In the genomic region with DNA sequence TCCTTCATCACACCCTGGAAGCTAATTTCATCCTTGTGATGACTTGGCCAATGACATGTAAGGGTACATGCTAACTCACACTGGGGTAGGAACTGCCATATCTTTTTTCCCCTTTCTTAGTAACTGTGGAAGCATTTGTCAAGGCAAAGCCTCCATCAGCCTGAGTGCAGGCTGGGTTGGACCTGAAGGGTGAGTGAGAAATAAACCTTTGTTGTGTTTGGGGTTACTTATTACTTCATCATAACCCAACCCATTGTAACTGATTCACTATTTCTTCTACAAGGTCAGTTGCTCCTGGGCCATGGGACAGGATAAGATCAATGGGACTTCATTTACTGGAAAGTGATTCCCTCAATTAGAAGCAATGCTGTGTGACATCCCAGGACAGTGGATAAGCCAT, we compare ENCODE assay signal across 24 cellular contexts.
DNase-seq lines count a peak whose midpoint lies in the region; ATAC-seq, FAIRE-seq and TF ChIP-seq lines count a peak whose summit lies in the region.
"Had no signal": no experiment of that assay in that cellular context is flagged by ENCODE, and none has a peak within 500 bp of the region (broad histone marks: within the 10 kb centered on the region; RNA-seq: fewer than 3 reads in every experiment).

No MANE protein-coding gene starts in this region.

- TF ChIP-seq POLR2A in H54 (IDR thresholded peaks at IDR 0.05; ENCODE audit: low read depth, low read length), result no peak

- no peak for ATAC-seq in GM18870 (IDR thresholded peaks at IDR 0.05; ENCODE audit: unreplicated experiment)
- no peak for ATAC-seq in HG03039 (IDR thresholded peaks at IDR 0.05; ENCODE audit: unreplicated experiment)
- ATAC-seq: T-cell had no signal

- H3K27me3 Mint-ChIP-seq in HFFc6 (ENCODE audit: insufficient read depth) (peaks cover 2% of the 10 kb centered on the region; the same call in 1 of the 2 replicates), astrocyte (ENCODE audit: low read depth, unreplicated experiment) (no peaks in the 10 kb centered on the region)

- no peak for FAIRE-seq in astrocyte (lab: Jason Lieb, UNC)
- no peak for FAIRE-seq in H54 (lab: Jason Lieb, UNC)

- H3K27ac Mint-ChIP-seq in HFFc6 (peak overlapping the region; percentile 83), astrocyte (ENCODE audit: unreplicated experiment) (no peak overlapping the region)
- H3K27ac Mint-ChIP-seq: IgD-negative memory B cell, T-cell had no signal

- H3K27ac ChIP-seq in astrocyte (ENCODE audit: low read depth, low read length), result peak overlapping the region; percentile 92
- peak overlapping the region; percentile 83 for H3K27ac ChIP-seq in smooth muscle cell (ENCODE audit: low read depth)
- H3K27ac ChIP-seq: C4-2B, HL-60, Peyer's patch, SK-N-MC had no signal

- peaks cover 29% of the 10 kb centered on the region for H3K36me3 Mint-ChIP-seq in HFFc6 (ENCODE audit: low read depth)
- no peaks in the 10 kb centered on the region for H3K36me3 Mint-ChIP-seq in astrocyte (ENCODE audit: low read depth, unreplicated experiment)
- H3K36me3 Mint-ChIP-seq: IgD-negative memory B cell, T-cell had no signal

- peak overlapping the region; percentile 44; the same call in 1 of the 2 replicates for H3K4me3 Mint-ChIP-seq in HFFc6
- no peak overlapping the region for H3K4me3 Mint-ChIP-seq in astrocyte (ENCODE audit: unreplicated experiment)
- H3K4me3 Mint-ChIP-seq: IgD-negative memory B cell, T-cell had no signal

- H3K27me3 ChIP-seq in astrocyte (ENCODE audit: insufficient read depth, low read length) (no peaks in the 10 kb centered on the region), smooth muscle cell (ENCODE audit: low read depth) (no peaks in the 10 kb centered on the region)
- H3K27me3 ChIP-seq: Peyer's patch had no signal

- no peaks in the 10 kb centered on the region for H3K36me3 ChIP-seq in astrocyte (ENCODE audit: insufficient read depth, low read length)
- H3K36me3 ChIP-seq in smooth muscle cell (ENCODE audit: low read depth), result no peaks in the 10 kb centered on the region
- H3K36me3 ChIP-seq: Peyer's patch had no signal

- no peak for DNase-seq in HFFc6
- no peak for DNase-seq in astrocyte (ENCODE audit: low read depth)
- peak; percentile 75 for DNase-seq in kidney tubule cell (ENCODE audit: low spot score)
- no peak for DNase-seq in smooth muscle cell (lab: John Stamatoyannopoulos, UW; ENCODE audit: unreplicated experiment)
- no peak for DNase-seq in H54 (ENCODE audit: insufficient read length, low spot score)
- DNase-seq: ACHN; AML-193; DMS 273 treated with DMSO at 0.1 percent for 48 hours; DND-41; Karpas-422; NCI-H1048; NCI-H2081; NCI-H2171 treated with DMSO at 0.1 percent for 48 hours; NCI-H69; NK-92 treated with Interleukin-12 subunit alpha and Interleukin-12 subunit beta, amount 100 ng/mL, for 24 hours; Peyer's patch; Right ventricle myocardium superior; T-cell had no signal

- H4K20me1 ChIP-seq in astrocyte (ENCODE audit: insufficient read depth, low read length), result no peaks in the 10 kb centered on the region
- H4K20me1 ChIP-seq in smooth muscle cell (ENCODE audit: low read depth), result no peaks in the 10 kb centered on the region

- H3K9me3 Mint-ChIP-seq in HFFc6, result peaks cover 24% of the 10 kb centered on the region
- H3K9me3 Mint-ChIP-seq in astrocyte (ENCODE audit: unreplicated experiment), result peaks cover 23% of the 10 kb centered on the region

- H3K4me2 ChIP-seq in astrocyte (ENCODE audit: low read length) (peak overlapping the region; percentile 54), smooth muscle cell (peak overlapping the region; percentile 22)

- peak overlapping the region; percentile 51 for H3K9ac ChIP-seq in astrocyte (ENCODE audit: low read length)
- H3K9ac ChIP-seq in smooth muscle cell (ENCODE audit: low read depth), result peak overlapping the region; percentile 57

- TF ChIP-seq CTCF in HFFc6 (IDR thresholded peaks at IDR 0.05) (no peak), astrocyte (IDR thresholded peaks at IDR 0.05; ENCODE audit: insufficient read depth, low read depth, low read length) (no peak), smooth muscle cell (IDR thresholded peaks at IDR 0.05; ENCODE audit: borderline replicate concordance, insufficient read depth, poor library complexity, severe bottlenecking) (no peak)

- H2AFZ ChIP-seq in astrocyte (ENCODE audit: low read depth, low read length) (no peak overlapping the region), smooth muscle cell (ENCODE audit: low read depth) (no peak overlapping the region)

- H3K4me1 ChIP-seq in astrocyte (ENCODE audit: insufficient read depth, low read length) (peaks cover 30% of the 10 kb centered on the region), smooth muscle cell (ENCODE audit: low read depth) (peaks cover 11% of the 10 kb centered on the region)

- H3K4me3 ChIP-seq in astrocyte (ENCODE audit: insufficient read depth, low read depth, low read length) (no peak overlapping the region), smooth muscle cell (no peak overlapping the region)
- H3K4me3 ChIP-seq: Peyer's patch, SK-N-MC had no signal

- peaks cover 20% of the 10 kb centered on the region for H3F3A ChIP-seq in smooth muscle cell (ENCODE audit: low read depth)

- H3K79me2 ChIP-seq in astrocyte (ENCODE audit: insufficient read depth, low read length) (no peaks in the 10 kb centered on the region), smooth muscle cell (ENCODE audit: low read depth) (no peaks in the 10 kb centered on the region)

- no peaks in the 10 kb centered on the region for H3K9me3 ChIP-seq in astrocyte (ENCODE audit: insufficient read depth, low read depth, low read length)
- no peaks in the 10 kb centered on the region for H3K9me3 ChIP-seq in smooth muscle cell (replicated peaks; ENCODE audit: low read depth)
- H3K9me3 ChIP-seq: Peyer's patch had no signal

- peaks cover 81% of the 10 kb centered on the region for H3K4me1 Mint-ChIP-seq in HFFc6 (ENCODE audit: low read depth)
- H3K4me1 Mint-ChIP-seq in astrocyte (ENCODE audit: low read depth, unreplicated experiment), result peaks cover 19% of the 10 kb centered on the region
- H3K4me1 Mint-ChIP-seq: IgD-negative memory B cell, T-cell had no signal
